8 cellular contexts compared by ENCODE assay signal in genomic region chr11:34366522-34366921, GRCh38. TPM values are rescaled to one million over a fixed set of nuclear protein-coding genes. Genes with fewer than 3 reads are reported as not detected.
DNase-seq lines count a peak whose midpoint lies in the region; FAIRE-seq and TF ChIP-seq lines count a peak whose summit lies in the region.

No MANE protein-coding gene starts in this region.

- 63% methylated on average over 2 of the region's 2 CpGs; no CpG with 5 or more reads in 1 of the 2 experiments for WGBS in H1 (ENCODE audit: extremely low coverage in 1 of 2, insufficient coverage in 1 of 2, insufficient read length in 1 of 2, insufficient replicate concordance in 2 of 2, low coverage in 1 of 2, low lambda C conversion rate in 2 of 2, missing lambda C conversion rate in 1 of 2), 2 experiments
- WGBS in transverse colon (ENCODE audit: low coverage in 1 of 2), 2 donors: 45% methylated on average over 2 of the region's 2 CpGs; no CpG with 5 or more reads in 1 of the 2 donors

- H3K79me2 ChIP-seq in H1 (ENCODE audit: control insufficient read depth in 1 of 2, insufficient read depth in 2 of 2, low read length in 2 of 2): no peaks in the 10 kb centered on the region

- H3K27ac Mint-ChIP-seq in activated naive CD4-positive, alpha-beta T cell treated with anti-CD3 and anti-CD28 coated beads, Interleukin-2, amount 10 ng/mL, durations not matched to agents 7 days and 5 days: no peak overlapping the region

- no peak overlapping the region for H3K56ac ChIP-seq in H1 (replicated peaks; ENCODE audit: insufficient read length, low read depth, low read length)

- H3K36me3 ChIP-seq in H1 (ENCODE audit: control insufficient read depth in 2 of 4, insufficient read depth in 4 of 4, low read length in 3 of 4): no peaks in the 10 kb centered on the region
- H3K36me3 ChIP-seq in transverse colon: no peaks in the 10 kb centered on the region
- H3K36me3 ChIP-seq in HAP-1 (replicated peaks): no peaks in the 10 kb centered on the region

- no peak overlapping the region for H2BK120ac ChIP-seq in H1 (replicated peaks; ENCODE audit: low read depth, low read length)

- H3K4me1 Mint-ChIP-seq in activated naive CD4-positive, alpha-beta T cell treated with anti-CD3 and anti-CD28 coated beads, Interleukin-2, amount 10 ng/mL, durations not matched to agents 7 days and 5 days: peaks cover 8% of the 10 kb centered on the region

- FAIRE-seq in H1 (lab: Jason Lieb, UNC): no peak

- POLR2A ChIA-PET in H1 (lab: Charles Lee; ENCODE audit: partially characterized antibody): interaction anchor here (1.0 kb wide), 1 partner anchor 13 kb away, joined by 4 read pairs; no protein-coding TSS in a partner anchor

- no peaks in the 10 kb centered on the region for H3K36me3 Mint-ChIP-seq in activated naive CD4-positive, alpha-beta T cell treated with anti-CD3 and anti-CD28 coated beads, Interleukin-2, amount 10 ng/mL, durations not matched to agents 7 days and 5 days

- no peak overlapping the region for H4K8ac ChIP-seq in H1 (ENCODE audit: extremely low read depth, insufficient read depth, low read length)

- H3K4me3 Mint-ChIP-seq in activated naive CD4-positive, alpha-beta T cell treated with anti-CD3 and anti-CD28 coated beads, Interleukin-2, amount 10 ng/mL, durations not matched to agents 7 days and 5 days: no peak overlapping the region

- H3K9me3 ChIP-seq in H1 (ENCODE audit: insufficient read depth in 2 of 2, low read depth in 1 of 2, low read length in 1 of 2): no peaks in the 10 kb centered on the region
- no peaks in the 10 kb centered on the region for H3K9me3 ChIP-seq in transverse colon
- H3K9me3 ChIP-seq in HAP-1: no peaks in the 10 kb centered on the region

- H3K14ac ChIP-seq in H1 (ENCODE audit: insufficient read length): no peak overlapping the region

- no peak overlapping the region for H3K27ac ChIP-seq in H1 (ENCODE audit: low read depth, low read length)
- no peak overlapping the region for H3K27ac ChIP-seq in transverse colon

- no peak overlapping the region for H2BK5ac ChIP-seq in H1 (ENCODE audit: low read depth, low read length)

- H2AFZ ChIP-seq in H1 (ENCODE audit: low read length): no peak overlapping the region

- intact Hi-C loops in transverse colon (cut with DNase I; ENCODE audit: low total_unique reads): no loop called here

- no peak overlapping the region for H3K4me2 ChIP-seq in H1 (ENCODE audit: insufficient read depth in 1 of 2, low read depth in 2 of 2, low read length in 2 of 2)

- H2BK20ac ChIP-seq in H1 (ENCODE audit: low read length): no peak overlapping the region

- H3K4me3 ChIP-seq in H1 (ENCODE audit: extremely low read depth in 1 of 4, insufficient read depth in 2 of 4, low read depth in 3 of 4, low read length in 4 of 4): no peak overlapping the region
- no peak overlapping the region for H3K4me3 ChIP-seq in transverse colon
- H3K4me3 ChIP-seq in HAP-1: no peak overlapping the region

- H2BK15ac ChIP-seq in H1 (ENCODE audit: low read length): no peak overlapping the region

- no peak for TF ChIP-seq POLR2A in H1 (IDR thresholded peaks at IDR 0.05; ENCODE audit: control extremely low read depth in 1 of 2, low read depth in 2 of 2, low read length in 2 of 2)
- TF ChIP-seq POLR2A in transverse colon (IDR thresholded peaks at IDR 0.05): no peak

- peak in 2 of 3 experiments; percentile 11 to 23; a peak in 2 of 4 replicates for TF ChIP-seq CTCF in H1 (IDR thresholded peaks at IDR 0.05; ENCODE audit: control extremely low read depth in 1 of 3, insufficient read depth in 1 of 3, low read depth in 1 of 3, low read length in 3 of 3)
- peak; percentile 12 to 40 (median 31) for TF ChIP-seq CTCF in transverse colon (IDR thresholded peaks at IDR 0.05)

- no peaks in the 10 kb centered on the region for H3K27me3 ChIP-seq in H1 (replicated peaks in 1 of 4; ENCODE audit: control insufficient read depth in 3 of 4, extremely low read depth in 1 of 4, insufficient read depth in 3 of 4, low read length in 3 of 4)
- H3K27me3 ChIP-seq in transverse colon: no peaks in the 10 kb centered on the region
- H3K27me3 ChIP-seq in HAP-1 (ENCODE audit: low read depth): peaks cover 1% of the 10 kb centered on the region; the same call in 1 of the 2 replicates

- peaks cover 31% of the 10 kb centered on the region for H3K27me3 Mint-ChIP-seq in activated naive CD4-positive, alpha-beta T cell treated with anti-CD3 and anti-CD28 coated beads, Interleukin-2, amount 10 ng/mL, durations not matched to agents 7 days and 5 days

- no peaks in the 10 kb centered on the region for H3K79me1 ChIP-seq in H1 (ENCODE audit: low read depth, low read length)

- H3K4ac ChIP-seq in H1 (replicated peaks; ENCODE audit: insufficient read length, low read depth, low read length): no peak overlapping the region

- no peaks in the 10 kb centered on the region for H3K4me1 ChIP-seq in H1 (replicated peaks in 1 of 4; ENCODE audit: control insufficient read depth in 3 of 4, insufficient read depth in 4 of 4, low read length in 3 of 4)
- no peaks in the 10 kb centered on the region for H3K4me1 ChIP-seq in transverse colon
- peaks cover 5% of the 10 kb centered on the region for H3K4me1 ChIP-seq in HAP-1

- no peak overlapping the region for H3K9ac ChIP-seq in H1 (replicated peaks in 1 of 4; ENCODE audit: extremely low read depth in 1 of 4, low read depth in 3 of 4, low read length in 3 of 4)

- CTCF ChIA-PET in activated naive CD4-positive, alpha-beta T cell treated with anti-CD3 and anti-CD28 coated beads, Interleukin-2, amount 10 ng/mL, durations not matched to agents 7 days and 5 days (lab: Charles Lee): interaction anchor here (1.3 to 2.5 kb wide), 4 partner anchors 98 to 204 kb away, joined by 3 to 29 read pairs (median 10); no protein-coding TSS in a partner anchor
- CTCF ChIA-PET in H1 (lab: Charles Lee; ENCODE audit: partially characterized antibody): interaction anchor here (0.8 to 3.8 kb wide), 13 partner anchors 13 to 198 kb away, joined by 3 to 18 read pairs (median 4); no protein-coding TSS in a partner anchor

- H4K20me1 ChIP-seq in H1 (replicated peaks in 1 of 2; ENCODE audit: control insufficient read depth in 1 of 2, insufficient read depth in 2 of 2, low read length in 2 of 2): no peaks in the 10 kb centered on the region

- no peak overlapping the region for H3K23ac ChIP-seq in H1 (ENCODE audit: insufficient read length)

- no peaks in the 10 kb centered on the region for H3K9me3 Mint-ChIP-seq in activated naive CD4-positive, alpha-beta T cell treated with anti-CD3 and anti-CD28 coated beads, Interleukin-2, amount 10 ng/mL, durations not matched to agents 7 days and 5 days

- TF ChIP-seq EP300 in H1 (IDR thresholded peaks at IDR 0.05; ENCODE audit: borderline replicate concordance in 1 of 2, low read depth in 2 of 2, low read length in 2 of 2): no peak
- no peak for TF ChIP-seq EP300 in transverse colon (IDR thresholded peaks at IDR 0.05; ENCODE audit: low read depth)

- H2BK12ac ChIP-seq in H1 (ENCODE audit: low read depth, low read length): no peak overlapping the region

- H4K5ac ChIP-seq in H1 (ENCODE audit: insufficient read length, low read depth, low read length): no peak overlapping the region

- peak; percentile 7 to 32; a peak in 2 of 4 replicates for TF ChIP-seq RAD21 in H1 (IDR thresholded peaks at IDR 0.05 in 1 of 2, conservative IDR thresholded peaks at IDR 0.05 in 1 of 2; ENCODE audit: low read depth in 2 of 2, low read length in 2 of 2)

- DNase-seq in activated naive CD4-positive, alpha-beta T cell treated with anti-CD3 and anti-CD28 coated beads, Interleukin-2, amount 10 ng/mL, durations not matched to agents 7 days and 5 days: peak; percentile 41
- DNase-seq in activated naive CD4-positive, alpha-beta T cell (lab: John Stamatoyannopoulos, UW): no peak
- peak; percentile 51 for DNase-seq in NCI-H146 (lab: John Stamatoyannopoulos, UW)
- no peak for DNase-seq in H1 (ENCODE audit: low read depth in 1 of 2, low spot score in 2 of 2)
- DNase-seq in transverse colon: peak; percentile 35
- DNase-seq in HAP-1 (ENCODE audit: low spot score in 2 of 2): no peak
- no peak for DNase-seq in stimulated activated CD4-positive, alpha-beta T cell treated with anti-CD3 and anti-CD28 coated beads, Interleukin-12 subunit alpha, Interleukin-12 subunit beta, amount 100 ng/mL, for 4 hours
- DNase-seq in SW480 (ENCODE audit: low spot score): no peak

- in situ Hi-C loops in transverse colon (cut with MboI; ENCODE audit: low pct_ligation_motif_present in 1 of 4, low pct_unique_long_range_greater_than_20kb in 1 of 4, low sequenced_read_pairs in 3 of 4): loop anchor here (10.0 to 25.0 kb wide), 7 partner anchors 118 to 529 kb away; no protein-coding TSS in a partner anchor
- in situ Hi-C loops in HAP-1 (cut with MboI; ENCODE audit: low sequenced_read_pairs): loop anchor here (25.0 kb wide), 1 partner anchor 529 kb away; no protein-coding TSS in a partner anchor

- H3K23me2 ChIP-seq in H1 (ENCODE audit: low read depth, low read length): no peaks in the 10 kb centered on the region; the same call in 1 of the 2 replicates

- H3K18ac ChIP-seq in H1 (ENCODE audit: extremely low read depth, low read length): no peak overlapping the region

- no peak overlapping the region for H4K91ac ChIP-seq in H1 (replicated peaks; ENCODE audit: insufficient read length, low read length)

- no peak overlapping the region for H2AK5ac ChIP-seq in H1 (ENCODE audit: low read depth, low read length)

TF ChIP-seq in H1, 55 proteins besides CTCF, POLR2A, EP300 and RAD21 (continues in another document):
- no peak for TF ChIP-seq HDAC6 (IDR thresholded peaks at IDR 0.05; ENCODE audit: low read depth, low read length)
- TF ChIP-seq SP1 (IDR thresholded peaks at IDR 0.05; ENCODE audit: low read depth, low read length): no peak
- TF ChIP-seq MAFK (IDR thresholded peaks at IDR 0.05; ENCODE audit: low read depth, low read length): no peak
- TF ChIP-seq SRF (IDR thresholded peaks at IDR 0.05; ENCODE audit: low read depth, low read length): no peak
- no peak for TF ChIP-seq CEBPB (IDR thresholded peaks at IDR 0.05; ENCODE audit: low read depth, low read length)
- no peak for TF ChIP-seq NANOG (IDR thresholded peaks at IDR 0.05; ENCODE audit: insufficient read depth, low read depth, low read length, poor library complexity, severe bottlenecking)
- no peak for TF ChIP-seq JUN (IDR thresholded peaks at IDR 0.05; ENCODE audit: low read depth, low read length)
- TF ChIP-seq RNF2 (IDR thresholded peaks at IDR 0.05; ENCODE audit: borderline replicate concordance, low read depth, low read length, missing control alignments, poor library complexity, severe bottlenecking): no peak

RNA-seq across cellular contexts. Expression of gene ABTB2, which starts 8.7 kb away (rescaled TPM):
- 10.2 and 10.6 TPM in 2 replicates for total RNA-seq in H1 (2021; fragmentation: NEBNext Ultra II Directional; extraction: Animal tissue kit (Norgen Biotek cat#: 25700))
- polyA plus RNA-seq in H1 (2011; rRNA removed): 7.7 and 10.7 TPM in 2 replicates
- 7.1 TPM for polyA plus RNA-seq in H1 (2011; cell fraction: cytosol; rRNA removed)
- 14.6 TPM for polyA plus RNA-seq in H1 (2011; cell fraction: nucleus; rRNA removed)
- polyA plus RNA-seq in H1 (2012, experiment 1 of 2): 7.5 to 10.1 TPM (median 8.7 TPM) in 4 replicates
- 9.5 TPM for polyA plus RNA-seq in H1 (2012, experiment 2 of 2)
- 3.7 TPM for polyA plus RNA-seq in H1 (2013, experiment 1 of 2)
- polyA plus RNA-seq in H1 (2013, experiment 2 of 2): 4.0 TPM
- 4.5 TPM in 2 replicates for polyA minus RNA-seq in H1 (2011; rRNA and poly(A)+ RNA removed)
- 5.1 TPM for polyA minus RNA-seq in H1 (2011; cell fraction: cytosol; rRNA and poly(A)+ RNA removed)
- 10.8 TPM for polyA minus RNA-seq in H1 (2011; cell fraction: nucleus; rRNA and poly(A)+ RNA removed)
- 10 to 100 TPM in 3 of 4 donors, under 1 TPM in 1; 0.60 to 41.9 (median 20.7) TPM for total RNA-seq in transverse colon

Comparison
In these comparisons a context has a peak if more than half of its experiments do, and no peak if none do; other contexts are left out.
1. DNase-seq: peak in activated naive CD4-positive, alpha-beta T cell treated with anti-CD3 and anti-CD28 coated beads, Interleukin-2, amount 10 ng/mL, durations not matched to agents 7 days and 5 days (single experiment), NCI-H146 (single experiment) and transverse colon (single experiment); none in activated naive CD4-positive, alpha-beta T cell (0 of 4), H1 (0 of 2), HAP-1 (0 of 2), stimulated activated CD4-positive, alpha-beta T cell treated with anti-CD3 and anti-CD28 coated beads, Interleukin-12 subunit alpha, Interleukin-12 subunit beta, amount 100 ng/mL, for 4 hours (single experiment) and SW480 (single experiment).